In the genomic region with DNA sequence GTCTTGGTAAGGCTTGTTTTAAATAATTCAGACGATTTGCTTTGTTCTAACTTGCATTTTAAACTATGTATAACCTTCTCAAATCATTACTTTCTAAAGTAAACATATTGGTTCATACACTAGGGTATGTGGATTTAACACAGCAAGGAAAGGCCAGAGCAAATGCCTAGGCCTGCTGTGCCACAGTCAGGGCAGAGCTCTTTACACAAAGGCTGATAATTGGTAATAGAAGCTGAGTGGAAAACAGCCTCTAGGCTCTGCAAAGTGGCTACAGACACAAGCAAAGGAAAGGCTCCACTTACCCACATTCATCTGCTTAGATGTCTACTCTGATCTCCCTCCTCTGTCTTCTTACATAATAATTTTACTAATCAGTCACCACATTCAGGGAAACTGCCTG, we compare ENCODE assay signal across 32 cellular contexts.
DNase-seq lines count a peak whose midpoint lies in the region; ATAC-seq and TF ChIP-seq lines count a peak whose summit lies in the region.
"Had no signal": no experiment of that assay in that cellular context is flagged by ENCODE, and none has a peak within 500 bp of the region (broad histone marks: within the 10 kb centered on the region; RNA-seq: fewer than 3 reads in every experiment).

No MANE protein-coding gene starts in this region.

- no peaks in the 10 kb centered on the region for H3K4me1 ChIP-seq in sigmoid colon
- H3K4me1 ChIP-seq: breast epithelium, esophagus squamous epithelium, foreskin keratinocyte, heart left ventricle, upper lobe of left lung had no signal

- peaks cover 16% of the 10 kb centered on the region for H3K4me1 Mint-ChIP-seq in brain
- H3K4me1 Mint-ChIP-seq: activated CD4-positive, alpha-beta T cell treated with anti-CD3 and anti-CD28 coated beads, Interleukin-2, amount 10 ng/mL, durations not matched to agents 7 days and 5 days; naive B cell; stimulated activated memory B cell treated with anti-CD40 and anti-IgM and Interleukin-4, amounts not matched to agents 10 μg/mL and 1 μg/mL and 100 μg/mL, for 72 hours had no signal

- WGBS in sigmoid colon, 2 donors = 24 to 60% methylated on average over 1 of the region's 1 CpG

- H3K9me3 ChIP-seq in sigmoid colon = no peaks in the 10 kb centered on the region
- H3K9me3 ChIP-seq: breast epithelium, heart left ventricle, MG63, upper lobe of left lung had no signal

- no peaks in the 10 kb centered on the region for H3K27me3 ChIP-seq in sigmoid colon
- H3K27me3 ChIP-seq: breast epithelium, esophagus squamous epithelium, foreskin keratinocyte, heart left ventricle, MG63, upper lobe of left lung had no signal

- no peaks in the 10 kb centered on the region for H3K36me3 ChIP-seq in sigmoid colon
- H3K36me3 ChIP-seq: breast epithelium, esophagus squamous epithelium, heart left ventricle, MG63, upper lobe of left lung had no signal

- no peak for ATAC-seq in GM19324 (IDR thresholded peaks at IDR 0.05; ENCODE audit: low FRiP score, unreplicated experiment)
- ATAC-seq: foreskin keratinocyte; heart left ventricle; Panc1; stimulated activated memory B cell treated with anti-CD40 and anti-IgM and Interleukin-4, amounts not matched to agents 10 μg/mL and 1 μg/mL and 100 μg/mL, for 72 hours had no signal

- H3K4me3 ChIP-seq in sigmoid colon = no peak overlapping the region
- H3K4me3 ChIP-seq: breast epithelium, esophagus squamous epithelium, heart left ventricle, MG63, upper lobe of left lung had no signal

- intact Hi-C loops in sigmoid colon (cut with DNase I) = no loop called here

- H3K9me3 Mint-ChIP-seq in brain = peaks cover 0 to 2% (median 0%) of the 10 kb centered on the region in 5 experiments
- H3K9me3 Mint-ChIP-seq: activated CD4-positive, alpha-beta T cell treated with anti-CD3 and anti-CD28 coated beads, Interleukin-2, amount 10 ng/mL, durations not matched to agents 7 days and 5 days; stimulated activated memory B cell treated with anti-CD40 and anti-IgM and Interleukin-4, amounts not matched to agents 10 μg/mL and 1 μg/mL and 100 μg/mL, for 72 hours; T-helper 2 cell treated with Interferon-gamma antibody and Interleukin-4, amounts not matched to agents 5 μg/mL and 100 μg/mL, for 36 hours had no signal

- no peaks in the 10 kb centered on the region for H3K36me3 Mint-ChIP-seq in brain
- H3K36me3 Mint-ChIP-seq: activated naive CD8-positive, alpha-beta T cell; naive B cell; stimulated activated memory B cell treated with anti-CD40 and anti-IgM and Interleukin-4, amounts not matched to agents 10 μg/mL and 1 μg/mL and 100 μg/mL, for 72 hours had no signal

- no peak for TF ChIP-seq POLR2A in sigmoid colon (IDR thresholded peaks at IDR 0.05)

- no peak overlapping the region for H3K27ac ChIP-seq in sigmoid colon
- H3K27ac ChIP-seq: breast epithelium, esophagus squamous epithelium, foreskin keratinocyte, heart left ventricle, HL-60, upper lobe of left lung had no signal

- no peak for TF ChIP-seq CTCF in brain (conservative IDR thresholded peaks at IDR 0.05)
- no peak for TF ChIP-seq CTCF in sigmoid colon (IDR thresholded peaks at IDR 0.05)

- no peaks in the 10 kb centered on the region for H3K27me3 Mint-ChIP-seq in brain
- H3K27me3 Mint-ChIP-seq: activated CD4-positive, alpha-beta T cell treated with anti-CD3 and anti-CD28 coated beads, Interleukin-2, amount 10 ng/mL, durations not matched to agents 7 days and 5 days; activated naive CD8-positive, alpha-beta T cell; naive B cell; stimulated activated memory B cell treated with anti-CD40 and anti-IgM and Interleukin-4, amounts not matched to agents 10 μg/mL and 1 μg/mL and 100 μg/mL, for 72 hours had no signal

- no peak for TF ChIP-seq EP300 in sigmoid colon (IDR thresholded peaks at IDR 0.05)

- DNase-seq in NCI-H2107 treated with DMSO at 0.1 percent for 48 hours (lab: John Stamatoyannopoulos, UW; ENCODE audit: unreplicated experiment) = peak; percentile 25
- DNase-seq in NCI-H2107 (lab: John Stamatoyannopoulos, UW) = no peak
- DNase-seq in NCI-H146 treated with DMSO at 0.1 percent for 48 hours (lab: John Stamatoyannopoulos, UW; ENCODE audit: unreplicated experiment) = peak; percentile 77
- peak; percentile 21 for DNase-seq in superior temporal gyrus (ENCODE audit: extremely low spot score)
- no peak for DNase-seq in UCSD-AML1 (lab: John Stamatoyannopoulos, UW; ENCODE audit: unreplicated experiment)
- no peak for DNase-seq in sigmoid colon
- DNase-seq: activated CD4-positive, alpha-beta T cell treated with anti-CD3 and anti-CD28 coated beads, Interleukin-2, amount 10 ng/mL, durations not matched to agents 7 days and 5 days; activated effector memory CD4-positive, alpha-beta T cell treated with Interleukin-2 at 50 U/mL for 16 hours; activated T-cell treated with anti-CD3 and anti-CD28 coated beads, Interleukin-2, amount 50 U/mL, for 1 hour; Calu3; DMS79 treated with DMSO at 0.1 percent for 48 hours; esophagus squamous epithelium; foreskin keratinocyte; GF-D8; HCEC 1CT; heart left ventricle; KG1; MG63; midbrain; naive B cell; NCI-H187; NCI-H510A; SHP77; upper lobe of left lung had no signal

- peak overlapping the region in 3 of 5 experiments; percentile 5 to 50 (median 29) for H3K27ac Mint-ChIP-seq in brain
- H3K27ac Mint-ChIP-seq: activated CD4-positive, alpha-beta T cell treated with anti-CD3 and anti-CD28 coated beads, Interleukin-2, amount 10 ng/mL, durations not matched to agents 7 days and 5 days; activated naive CD8-positive, alpha-beta T cell; naive B cell; stimulated activated memory B cell treated with anti-CD40 and anti-IgM and Interleukin-4, amounts not matched to agents 10 μg/mL and 1 μg/mL and 100 μg/mL, for 72 hours; T-helper 2 cell treated with Interferon-gamma antibody and Interleukin-4, amounts not matched to agents 5 μg/mL and 100 μg/mL, for 36 hours had no signal

- no peak overlapping the region for H3K4me3 Mint-ChIP-seq in brain
- H3K4me3 Mint-ChIP-seq: activated CD4-positive, alpha-beta T cell treated with anti-CD3 and anti-CD28 coated beads, Interleukin-2, amount 10 ng/mL, durations not matched to agents 7 days and 5 days; activated naive CD8-positive, alpha-beta T cell; naive B cell; stimulated activated memory B cell treated with anti-CD40 and anti-IgM and Interleukin-4, amounts not matched to agents 10 μg/mL and 1 μg/mL and 100 μg/mL, for 72 hours; T-helper 2 cell treated with Interferon-gamma antibody and Interleukin-4, amounts not matched to agents 5 μg/mL and 100 μg/mL, for 36 hours had no signal

Comparison
In these comparisons a context has a peak if more than half of its experiments do, and no peak if none do; other contexts are left out.
1. DNase-seq: peak in NCI-H2107 treated with DMSO at 0.1 percent for 48 hours (single experiment), NCI-H146 treated with DMSO at 0.1 percent for 48 hours (single experiment) and superior temporal gyrus (single experiment); none in NCI-H2107 (single experiment), UCSD-AML1 (single experiment) and sigmoid colon (single experiment).